ENCODE assay signal across 1 cellular context in genomic region chr5:10630744-10631143, GRCh38.
A peak's percentile ranks its signal among the peaks of the same experiment; 100 is the strongest.
TF ChIP-seq lines count a peak whose summit lies in the region.

No MANE protein-coding gene starts in this region.

TF ChIP-seq in GM12878, 131 proteins besides CTCF, POLR2A, EP300 and RAD21:
- TF ChIP-seq NBN (IDR thresholded peaks at IDR 0.05) = 0 out of 2 replicates have a peak, but pooled peaks have one; percentile 18
- peak; percentile 1; the same call in 1 of the 2 replicates for TF ChIP-seq SPI1 (IDR thresholded peaks at IDR 0.05; ENCODE audit: borderline replicate concordance, insufficient read depth, low read depth, low read length)
- TF ChIP-seq ZNF687 (IDR thresholded peaks at IDR 0.05) = 0 out of 2 replicates have a peak, but pooled peaks have one; percentile 13
- TF ChIP-seq, protein P1, sequence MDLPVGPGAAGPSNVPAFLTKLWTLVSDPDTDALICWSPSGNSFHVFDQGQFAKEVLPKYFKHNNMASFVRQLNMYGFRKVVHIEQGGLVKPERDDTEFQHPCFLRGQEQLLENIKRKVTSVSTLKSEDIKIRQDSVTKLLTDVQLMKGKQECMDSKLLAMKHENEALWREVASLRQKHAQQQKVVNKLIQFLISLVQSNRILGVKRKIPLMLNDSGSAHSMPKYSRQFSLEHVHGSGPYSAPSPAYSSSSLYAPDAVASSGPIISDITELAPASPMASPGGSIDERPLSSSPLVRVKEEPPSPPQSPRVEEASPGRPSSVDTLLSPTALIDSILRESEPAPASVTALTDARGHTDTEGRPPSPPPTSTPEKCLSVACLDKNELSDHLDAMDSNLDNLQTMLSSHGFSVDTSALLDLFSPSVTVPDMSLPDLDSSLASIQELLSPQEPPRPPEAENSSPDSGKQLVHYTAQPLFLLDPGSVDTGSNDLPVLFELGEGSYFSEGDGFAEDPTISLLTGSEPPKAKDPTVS (IDR thresholded peaks at IDR 0.05; ENCODE audit: low read depth, low read length) = peak; percentile 52; the same call in 1 of the 2 replicates
- peak; percentile 53 for TF ChIP-seq PKNOX1 (IDR thresholded peaks at IDR 0.05)
- TF ChIP-seq ZNF384 (IDR thresholded peaks at IDR 0.05; ENCODE audit: borderline replicate concordance, low read depth, low read length) = peak; percentile 83
- 0 out of 2 replicates have a peak, but pooled peaks have one; percentile 24 for TF ChIP-seq NR2F1 (conservative IDR thresholded peaks at IDR 0.05)
- 0 out of 2 replicates have a peak, but pooled peaks have one; percentile 8 for TF ChIP-seq ZBED1 (IDR thresholded peaks at IDR 0.05; ENCODE audit: borderline replicate concordance)
- 0 out of 2 replicates have a peak, but pooled peaks have one; percentile 4 for TF ChIP-seq IRF4 (IDR thresholded peaks at IDR 0.05; ENCODE audit: low read depth, low read length)
- TF ChIP-seq IKZF2 (IDR thresholded peaks at IDR 0.05) = peak in 1 of 2 experiments; percentile 55; a peak in 2 of 4 replicates
- peak; percentile 77 for TF ChIP-seq EED (IDR thresholded peaks at IDR 0.05; ENCODE audit: low read depth)
